ENCODE assay signal across 16 cellular contexts in genomic region chrX:65502618-65503017, GRCh38. TPM values are rescaled to one million over a fixed set of nuclear protein-coding genes. Genes with fewer than 3 reads are reported as not detected.
DNase-seq lines count a peak whose midpoint lies in the region; ATAC-seq and TF ChIP-seq lines count a peak whose summit lies in the region.
"Had no signal": no experiment of that assay in that cellular context is flagged by ENCODE, and none has a peak within 500 bp of the region (broad histone marks: within the 10 kb centered on the region; RNA-seq: fewer than 3 reads in every experiment).

No MANE protein-coding gene starts in this region.

- H3K27ac Mint-ChIP-seq in MCF 10A (ENCODE audit: low read depth, unreplicated experiment), result no peak overlapping the region
- H3K27ac Mint-ChIP-seq: CD4-positive, CD25-positive, alpha-beta regulatory T cell had no signal

- no peak overlapping the region for H3K23ac ChIP-seq in mesenchymal stem cell (ENCODE audit: low read length in 2 of 2)

- H3K36me3 ChIP-seq in breast epithelium, result no peaks in the 10 kb centered on the region
- H3K36me3 ChIP-seq in mesenchymal stem cell (ENCODE audit: control insufficient read depth in 1 of 2, insufficient read depth in 2 of 2, low read depth in 1 of 2, low read length in 2 of 2), result no peaks in the 10 kb centered on the region

- no peak overlapping the region for H3K4me3 Mint-ChIP-seq in MCF 10A (ENCODE audit: unreplicated experiment)
- H3K4me3 Mint-ChIP-seq: CD4-positive, CD25-positive, alpha-beta regulatory T cell had no signal

- no peaks in the 10 kb centered on the region for H3K9me3 ChIP-seq in breast epithelium
- no peaks in the 10 kb centered on the region for H3K9me3 ChIP-seq in mesenchymal stem cell (ENCODE audit: control insufficient read depth, low read length)
- H3K9me3 ChIP-seq: BLaER1 treated with 17β-estradiol and CSF1 and Interleukin-3, amounts not matched to agents 10 nM and 100 nM; HAP-1 had no signal

- H2BK12ac ChIP-seq in mesenchymal stem cell (ENCODE audit: low read length in 2 of 2), result no peak overlapping the region

- H3K4me3 ChIP-seq in breast epithelium (no peak overlapping the region), mesenchymal stem cell (ENCODE audit: insufficient read depth in 1 of 2, low read depth in 1 of 2, low read length in 2 of 2) (no peak overlapping the region)
- H3K4me3 ChIP-seq: BLaER1 treated with 17β-estradiol and CSF1 and Interleukin-3, amounts not matched to agents 10 nM and 100 nM; HAP-1 had no signal

- no peaks in the 10 kb centered on the region for H3K79me1 ChIP-seq in mesenchymal stem cell (replicated peaks; ENCODE audit: low read length, poor library complexity, severe bottlenecking)

- H3K27ac ChIP-seq in breast epithelium, result no peak overlapping the region
- no peak overlapping the region for H3K27ac ChIP-seq in mesenchymal stem cell (ENCODE audit: low read length, poor library complexity, severe bottlenecking)
- H3K27ac ChIP-seq: 22Rv1; BLaER1 treated with 17β-estradiol and CSF1 and Interleukin-3, amounts not matched to agents 10 nM and 100 nM; KMS-11 had no signal

- TF ChIP-seq CTCF in MCF 10A (IDR thresholded peaks at IDR 0.05; ENCODE audit: unreplicated experiment) (no peak), breast epithelium (IDR thresholded peaks at IDR 0.05) (no peak)

- BruUV-seq in MCF 10A (replicated peaks; lab: Mats Ljungman, UMichigan), result no TSS peak

- H4K8ac ChIP-seq in mesenchymal stem cell (ENCODE audit: low read length), result no peak overlapping the region

- 61% methylated on average over 11 of the region's 11 CpGs for WGBS in mesenchymal stem cell

- peak overlapping the region in 1 of 2 experiments; percentile 24 for H3K18ac ChIP-seq in mesenchymal stem cell (ENCODE audit: low read depth in 1 of 2, low read length in 2 of 2)

- H3K4ac ChIP-seq in mesenchymal stem cell (ENCODE audit: low read depth in 1 of 2, low read length in 2 of 2), result no peak overlapping the region

- peak; percentile 1 for DNase-seq in MCF 10A (ENCODE audit: unreplicated experiment)
- DNase-seq in breast epithelium (ENCODE audit: low spot score in 2 of 2), result no peak
- peak; percentile 8 for DNase-seq in RPMI7951 (ENCODE audit: low read depth)
- peak; percentile 0 for DNase-seq in mesenchymal stem cell
- no peak for DNase-seq in cardiac septum (ENCODE audit: low spot score)
- DNase-seq: AML-193; Calu3; CD4-positive, CD25-positive, alpha-beta regulatory T cell; DMS 273 treated with DMSO at 0.1 percent for 48 hours; GDM1 had no signal

- no peak overlapping the region for H2AFZ ChIP-seq in mesenchymal stem cell (ENCODE audit: low read depth, low read length)

- no peak for TF ChIP-seq POLR2A in breast epithelium (IDR thresholded peaks at IDR 0.05)

- POLR2A ChIA-PET in MCF 10A (lab: Yijun Ruan, JAX), result no interaction called here

- no peak overlapping the region for H4K91ac ChIP-seq in mesenchymal stem cell (ENCODE audit: low read length)

- no peak overlapping the region for H3K9ac ChIP-seq in mesenchymal stem cell (ENCODE audit: low read length)
- H3K9ac ChIP-seq: BLaER1 treated with 17β-estradiol and CSF1 and Interleukin-3, amounts not matched to agents 10 nM and 100 nM; KMS-11 had no signal

- CTCF ChIA-PET in MCF 10A (lab: Yijun Ruan, JAX), result interaction anchor here (2.9 kb wide), 1 partner anchor 26 kb away, joined by 9 read pairs; no protein-coding TSS in a partner anchor

- H3K9me3 Mint-ChIP-seq in MCF 10A (ENCODE audit: unreplicated experiment), result no peaks in the 10 kb centered on the region

- intact Hi-C loops in MCF 10A (cut with micrococcal nuclease), result no loop called here
- intact Hi-C loops in breast epithelium (cut with DNase I; ENCODE audit: low total_unique reads), result no loop called here
- intact Hi-C loops in cardiac septum (cut with DNase I), result no loop called here

- H3K36me3 Mint-ChIP-seq in MCF 10A (ENCODE audit: insufficient read depth, unreplicated experiment), result peaks cover 5% of the 10 kb centered on the region

- no peak overlapping the region for H2AK5ac ChIP-seq in mesenchymal stem cell (ENCODE audit: low read length, severe bottlenecking)

- H2BK5ac ChIP-seq in mesenchymal stem cell (ENCODE audit: low read depth, low read length, poor library complexity, severe bottlenecking), result no peak overlapping the region

- H3K4me1 Mint-ChIP-seq in MCF 10A (ENCODE audit: insufficient read depth, unreplicated experiment), result no peaks in the 10 kb centered on the region
- H3K4me1 Mint-ChIP-seq: CD4-positive, CD25-positive, alpha-beta regulatory T cell had no signal

- no peak for ATAC-seq in GM18907 (IDR thresholded peaks at IDR 0.05; ENCODE audit: unreplicated experiment)
- no peak for ATAC-seq in GM21526 (IDR thresholded peaks at IDR 0.05; ENCODE audit: low FRiP score, unreplicated experiment)

- H3K27me3 Mint-ChIP-seq in MCF 10A (ENCODE audit: insufficient read depth, unreplicated experiment), result no peaks in the 10 kb centered on the region
- H3K27me3 Mint-ChIP-seq: CD4-positive, CD25-positive, alpha-beta regulatory T cell had no signal

- H3K4me2 ChIP-seq in mesenchymal stem cell (ENCODE audit: low read length, poor library complexity, severe bottlenecking), result no peak overlapping the region
- H3K4me2 ChIP-seq: BLaER1 treated with 17β-estradiol and CSF1 and Interleukin-3, amounts not matched to agents 10 nM and 100 nM; KMS-11 had no signal

- no peak overlapping the region for H3K14ac ChIP-seq in mesenchymal stem cell (ENCODE audit: low read length in 2 of 2)

- H3K27me3 ChIP-seq in breast epithelium (peaks cover 0 to 28% of the 10 kb centered on the region in 2 donors), mesenchymal stem cell (ENCODE audit: control insufficient read depth in 1 of 2, insufficient read depth in 1 of 2, low read length in 2 of 2) (peaks cover 0 to 29% of the 10 kb centered on the region in 2 experiments)

- H3K4me1 ChIP-seq in breast epithelium, result no peaks in the 10 kb centered on the region
- peaks cover 4% of the 10 kb centered on the region for H3K4me1 ChIP-seq in mesenchymal stem cell (ENCODE audit: control insufficient read depth, insufficient read depth, low read depth, low read length)
- H3K4me1 ChIP-seq: BLaER1 treated with 17β-estradiol and CSF1 and Interleukin-3, amounts not matched to agents 10 nM and 100 nM; HAP-1 had no signal

- no peak overlapping the region for H2BK120ac ChIP-seq in mesenchymal stem cell (ENCODE audit: low read depth, low read length)

- no peak overlapping the region for H2BK15ac ChIP-seq in mesenchymal stem cell (ENCODE audit: low read depth, poor library complexity, severe bottlenecking)

RNA-seq across cellular contexts. Expression of gene LAS1L, which starts 32.0 kb away (rescaled TPM):
- total RNA-seq in MCF 10A (2022) (42.2 and 49.8 TPM in 2 replicates), breast epithelium (10 to 100 TPM; 26.9 to 35.4 (median 35.1) TPM), cardiac septum (17.7 TPM)
- 37.6 and 39.9 TPM in 2 replicates for total RNA-seq in RPMI7951 (2014; rRNA removed; shearing (Covaris generic))
- polyA plus RNA-seq in mesenchymal stem cell (2013, experiment 1 of 2), result 13.0 TPM
- polyA plus RNA-seq in mesenchymal stem cell (2013, experiment 2 of 2), result 13.1 TPM

Comparison
In these comparisons a context has a peak if more than half of its experiments do, and no peak if none do; other contexts are left out.
1. DNase-seq: peak in MCF 10A (single experiment), RPMI7951 (single experiment) and mesenchymal stem cell (single experiment); none in breast epithelium (0 of 2) and cardiac septum (single experiment).